ENCODE assay signal across 15 cellular contexts in the genomic region with DNA sequence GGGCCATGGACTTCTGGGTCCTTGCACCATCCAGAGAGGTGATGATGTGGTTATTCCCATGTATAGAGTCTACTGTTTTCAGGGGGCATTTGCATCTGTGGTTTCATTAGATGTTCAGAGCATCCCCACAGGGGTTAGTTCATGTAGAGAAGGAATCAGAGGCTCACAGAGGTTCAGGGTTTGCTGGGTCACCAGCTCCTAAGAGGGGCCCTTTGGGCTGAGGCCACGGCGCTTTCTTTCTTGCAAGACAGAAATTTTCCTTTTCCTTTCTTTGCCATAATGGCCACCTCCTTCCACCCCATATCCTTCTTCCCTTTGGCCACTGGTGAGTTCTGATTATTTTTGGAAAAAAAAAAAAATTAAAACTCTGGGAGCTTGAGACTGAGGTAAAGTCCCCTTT.
DNase-seq lines count a peak whose midpoint lies in the region; ATAC-seq and TF ChIP-seq lines count a peak whose summit lies in the region.
"Had no signal": no experiment of that assay in that cellular context is flagged by ENCODE, and none has a peak within 500 bp of the region (broad histone marks: within the 10 kb centered on the region; RNA-seq: fewer than 3 reads in every experiment).

No MANE protein-coding gene starts in this region.

- H3K9me3 Mint-ChIP-seq in activated naive CD4-positive, alpha-beta T cell treated with anti-CD3 and anti-CD28 coated beads, Interleukin-2, amount 10 ng/mL, durations not matched to agents 7 days and 5 days, result no peaks in the 10 kb centered on the region
- H3K9me3 Mint-ChIP-seq in activated naive CD8-positive, alpha-beta T cell treated with anti-CD3 and anti-CD28 coated beads for 36 hours, result peaks cover 6% of the 10 kb centered on the region
- H3K9me3 Mint-ChIP-seq in natural killer cell, result no peaks in the 10 kb centered on the region

- no peak for DNase-seq in activated naive CD4-positive, alpha-beta T cell treated with anti-CD3 and anti-CD28 coated beads, Interleukin-2, amount 10 ng/mL, durations not matched to agents 7 days and 5 days
- no peak for DNase-seq in activated naive CD4-positive, alpha-beta T cell (lab: John Stamatoyannopoulos, UW)
- no peak for DNase-seq in activated naive CD8-positive, alpha-beta T cell treated with anti-CD3 and anti-CD28 coated beads for 36 hours
- no peak for DNase-seq in natural killer cell
- DNase-seq in left cardiac atrium, result no peak
- no peak for DNase-seq in superior temporal gyrus (ENCODE audit: extremely low spot score)
- no peak for DNase-seq in COLO668 (lab: John Stamatoyannopoulos, UW; ENCODE audit: unreplicated experiment)
- no peak for DNase-seq in NCI-H446 (lab: John Stamatoyannopoulos, UW)
- DNase-seq: DMS79, erythroblast, H9, left colon, NCI-H187 treated with DMSO at 0.1 percent for 48 hours had no signal

- peak overlapping the region; percentile 44 for H3K27ac Mint-ChIP-seq in activated naive CD4-positive, alpha-beta T cell treated with anti-CD3 and anti-CD28 coated beads, Interleukin-2, amount 10 ng/mL, durations not matched to agents 7 days and 5 days
- H3K27ac Mint-ChIP-seq in activated naive CD8-positive, alpha-beta T cell treated with anti-CD3 and anti-CD28 coated beads for 36 hours, result peak overlapping the region; percentile 55
- peak overlapping the region; percentile 75 to 84 for H3K27ac Mint-ChIP-seq in natural killer cell
- H3K27ac Mint-ChIP-seq: mesothelial cell of epicardium had no signal

- peaks cover 35% of the 10 kb centered on the region for H3K4me1 Mint-ChIP-seq in activated naive CD4-positive, alpha-beta T cell treated with anti-CD3 and anti-CD28 coated beads, Interleukin-2, amount 10 ng/mL, durations not matched to agents 7 days and 5 days
- peaks cover 67% of the 10 kb centered on the region for H3K4me1 Mint-ChIP-seq in activated naive CD8-positive, alpha-beta T cell treated with anti-CD3 and anti-CD28 coated beads for 36 hours
- peaks cover 76 to 84% of the 10 kb centered on the region in 2 donors for H3K4me1 Mint-ChIP-seq in natural killer cell
- H3K4me1 Mint-ChIP-seq: mesothelial cell of epicardium had no signal

- H3K4me3 Mint-ChIP-seq in activated naive CD4-positive, alpha-beta T cell treated with anti-CD3 and anti-CD28 coated beads, Interleukin-2, amount 10 ng/mL, durations not matched to agents 7 days and 5 days, result peak overlapping the region; percentile 37
- H3K4me3 Mint-ChIP-seq in activated naive CD8-positive, alpha-beta T cell treated with anti-CD3 and anti-CD28 coated beads for 36 hours, result peak overlapping the region; percentile 22
- H3K4me3 Mint-ChIP-seq in natural killer cell, result peak overlapping the region; percentile 68
- H3K4me3 Mint-ChIP-seq: H9, mesothelial cell of epicardium had no signal

- intact Hi-C loops in natural killer cell (cut with micrococcal nuclease), result no loop called here
- intact Hi-C loops in left cardiac atrium (cut with DNase I), result no loop called here

- ATAC-seq in natural killer cell (no peak), left cardiac atrium (no peak)
- ATAC-seq: gastroesophageal sphincter, left colon had no signal

- TF ChIP-seq CTCF in natural killer cell (IDR thresholded peaks at IDR 0.05), result no peak

- CTCF ChIA-PET in activated naive CD4-positive, alpha-beta T cell treated with anti-CD3 and anti-CD28 coated beads, Interleukin-2, amount 10 ng/mL, durations not matched to agents 7 days and 5 days (lab: Charles Lee), result interaction anchor here (0.6 to 0.9 kb wide), 3 partner anchors 27 to 812 kb away, joined by 3 to 5 read pairs (median 3); no protein-coding TSS in a partner anchor

- H3K27me3 Mint-ChIP-seq in activated naive CD4-positive, alpha-beta T cell treated with anti-CD3 and anti-CD28 coated beads, Interleukin-2, amount 10 ng/mL, durations not matched to agents 7 days and 5 days, result peaks cover 26% of the 10 kb centered on the region
- H3K27me3 Mint-ChIP-seq in activated naive CD8-positive, alpha-beta T cell treated with anti-CD3 and anti-CD28 coated beads for 36 hours, result no peaks in the 10 kb centered on the region
- H3K27me3 Mint-ChIP-seq in natural killer cell (ENCODE audit: low read depth in 2 of 2), result no peaks in the 10 kb centered on the region

- H3K36me3 Mint-ChIP-seq in activated naive CD4-positive, alpha-beta T cell treated with anti-CD3 and anti-CD28 coated beads, Interleukin-2, amount 10 ng/mL, durations not matched to agents 7 days and 5 days, result peaks cover 11% of the 10 kb centered on the region
- peaks cover 41% of the 10 kb centered on the region for H3K36me3 Mint-ChIP-seq in activated naive CD8-positive, alpha-beta T cell treated with anti-CD3 and anti-CD28 coated beads for 36 hours
- H3K36me3 Mint-ChIP-seq in natural killer cell, result no peaks in the 10 kb centered on the region
